In the genomic region with DNA sequence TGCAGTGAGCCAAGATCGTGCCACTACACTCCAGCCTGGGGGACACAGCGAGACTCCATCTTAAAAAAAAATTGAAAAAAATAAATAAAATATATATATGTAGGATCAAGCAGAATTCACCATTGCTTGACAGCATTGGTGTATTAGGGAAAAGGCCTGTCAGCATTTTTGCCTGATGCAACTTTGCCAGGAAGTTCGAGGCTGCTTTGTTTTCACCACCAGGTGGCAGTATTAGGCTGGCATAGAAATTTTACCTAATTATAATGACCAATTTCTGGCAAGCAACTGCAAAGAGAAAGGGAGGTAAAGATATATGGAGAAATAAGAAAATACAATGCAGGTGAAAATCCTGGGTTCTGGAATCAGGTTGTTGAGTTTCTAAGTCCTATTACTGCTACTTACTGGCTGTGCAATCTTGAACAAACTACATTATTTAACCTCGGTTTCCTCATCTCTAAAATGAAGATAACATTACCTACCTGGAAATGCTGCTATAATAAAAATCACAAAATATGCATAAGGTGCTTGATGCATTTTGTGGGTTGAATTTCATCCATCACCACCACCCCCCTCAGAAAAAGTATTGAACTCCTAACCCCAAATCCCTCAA, we compare ENCODE assay signal across 9 cellular contexts. TPM values are rescaled to one million over a fixed set of nuclear protein-coding genes. Genes with fewer than 3 reads are reported as not detected.
DNase-seq lines count a peak whose midpoint lies in the region; ATAC-seq and TF ChIP-seq lines count a peak whose summit lies in the region.
"Had no signal": no experiment of that assay in that cellular context is flagged by ENCODE, and none has a peak within 500 bp of the region (broad histone marks: within the 10 kb centered on the region; RNA-seq: fewer than 3 reads in every experiment).

No MANE protein-coding gene starts in this region.

- ATAC-seq in GM21423 (IDR thresholded peaks at IDR 0.05; ENCODE audit: unreplicated experiment) = no peak
- ATAC-seq in GM18520 (IDR thresholded peaks at IDR 0.05; ENCODE audit: unreplicated experiment) = no peak

- TF ChIP-seq CTCF in RWPE1 (conservative IDR thresholded peaks at IDR 0.05; ENCODE audit: low read depth) = peak; percentile 84
- peak; percentile 85 for TF ChIP-seq CTCF in fibroblast of the aortic adventitia (IDR thresholded peaks at IDR 0.05; ENCODE audit: insufficient read depth, low read length)

- H3K27ac ChIP-seq in RWPE1 = no peak overlapping the region

- peak; percentile 55 for DNase-seq in DMS153 (lab: John Stamatoyannopoulos, UW)
- peak; percentile 68 for DNase-seq in LoVo (ENCODE audit: low spot score)
- peak; percentile 65 for DNase-seq in RWPE1 (ENCODE audit: low spot score)
- DNase-seq in activated T-helper 1 cell treated with anti-CD3 and anti-CD28 coated beads, Interleukin-2, amount 50 U/mL, for 16 hours (ENCODE audit: low read depth in 1 of 2, low spot score in 1 of 2) = peak; percentile 22 to 33
- DNase-seq in fibroblast of the aortic adventitia (ENCODE audit: low read depth) = peak; percentile 89
- peak in 42 of 56 donors; percentile 2 to 81 (median 30) for DNase-seq in nucleus accumbens (lab: John Stamatoyannopoulos, UW)

- no peak overlapping the region for H3K4me3 ChIP-seq in fibroblast of the aortic adventitia (ENCODE audit: low read depth, low read length)

- POLR2A ChIA-PET in RWPE1 (lab: Yijun Ruan, JAX; ENCODE audit: low non-redundant PET) = no interaction called here

- CTCF ChIA-PET in RWPE1 (lab: Yijun Ruan, JAX) = interaction anchor here (0.5 to 1.5 kb wide), 6 partner anchors 17 to 832 kb away, joined by 3 to 4 read pairs (median 3); no protein-coding TSS in a partner anchor

RNA-seq across cellular contexts. Expression of a gene that starts 24.7 kb away (rescaled TPM):
- 34.2 and 48.7 TPM in 2 replicates for total RNA-seq in fibroblast of the aortic adventitia (ENCODE audit: low replicate concordance)

RNA-seq across cellular contexts. Expression of a gene that starts 37.0 kb away (rescaled TPM):
- 8.8 and 16.6 TPM in 2 replicates for total RNA-seq in fibroblast of the aortic adventitia (ENCODE audit: low replicate concordance)

RNA-seq across cellular contexts. Expression of a gene that starts 50.6 kb away (rescaled TPM):
- not detected in 2 replicates for total RNA-seq in fibroblast of the aortic adventitia (ENCODE audit: low replicate concordance)
- total RNA-seq: T-helper 1 cell treated with Interleukin-12 subunit alpha and Interleukin-12 subunit beta and Interleukin-4 antibody, amounts not matched to agents 30 ng/mL and 1 ng/mL, for 36 hours had no signal

RNA-seq across cellular contexts. Expression of a gene that starts 53.0 kb away (rescaled TPM):
- total RNA-seq in fibroblast of the aortic adventitia (ENCODE audit: low replicate concordance) = 0.36 TPM in 1 of 2 replicates, not detected in the other
- total RNA-seq: T-helper 1 cell treated with Interleukin-12 subunit alpha and Interleukin-12 subunit beta and Interleukin-4 antibody, amounts not matched to agents 30 ng/mL and 1 ng/mL, for 36 hours had no signal

Comparison
In these comparisons a context has a peak if more than half of its experiments do, and no peak if none do; other contexts are left out.
1. DNase-seq: peak in every context shown above with its lines; median percentile 89 in fibroblast of the aortic adventitia; 68 in LoVo; 65 in RWPE1; 55 in DMS153; 30 in nucleus accumbens; 28 in activated T-helper 1 cell treated with anti-CD3 and anti-CD28 coated beads, Interleukin-2, amount 50 U/mL, for 16 hours.